8 cellular contexts compared by ENCODE assay signal in the genomic region with DNA sequence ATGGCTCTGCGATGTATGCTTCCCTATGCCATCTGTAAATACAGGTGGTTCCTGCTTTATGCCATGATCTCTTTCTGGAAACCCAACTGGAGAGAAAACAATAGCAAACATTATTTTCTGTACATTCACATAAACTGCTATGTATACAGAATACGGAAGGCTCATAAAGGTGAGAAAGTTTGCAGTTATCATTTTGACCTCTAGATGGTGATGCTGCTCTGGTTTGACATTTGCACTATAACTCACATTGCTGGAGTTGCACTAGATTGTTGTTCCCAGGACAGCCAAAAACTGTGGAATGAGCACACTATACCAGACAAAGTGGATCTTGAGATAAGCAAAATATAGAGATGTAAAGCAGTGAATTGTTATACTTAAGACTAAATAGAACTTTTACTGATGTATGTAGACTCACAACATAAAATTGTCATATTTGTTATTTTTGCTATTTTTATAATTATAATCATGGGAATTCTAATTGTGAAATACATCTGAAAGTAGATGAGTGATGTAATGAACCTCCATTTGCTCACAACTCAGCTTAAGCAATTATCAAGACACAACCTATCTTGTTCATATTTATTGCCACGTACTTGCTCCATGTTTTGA.
A peak's percentile ranks its signal among the peaks of the same experiment; 100 is the strongest.
DNase-seq lines count a peak whose midpoint lies in the region; ATAC-seq and TF ChIP-seq lines count a peak whose summit lies in the region.

No MANE protein-coding gene starts in this region.

- no peak overlapping the region for H3K4me3 ChIP-seq in choroid plexus epithelial cell (ENCODE audit: low read depth, low read length)

- ATAC-seq in GM19043 (IDR thresholded peaks at IDR 0.05; ENCODE audit: low read depth, unreplicated experiment): peak; percentile 84
- peak; percentile 88 for ATAC-seq in HG03175 (IDR thresholded peaks at IDR 0.05; ENCODE audit: unreplicated experiment)

- DNase-seq in CMK (ENCODE audit: low read depth) (peak; percentile 0), NCI-H526 (lab: John Stamatoyannopoulos, UW) (peak; percentile 13 to 67), choroid plexus epithelial cell (ENCODE audit: low read depth) (peak; percentile 60), midbrain (lab: John Stamatoyannopoulos, UW) (peak; percentile 51)
- DNase-seq in activated CD4-positive, alpha-beta T cell treated with anti-CD3 and anti-CD28 coated beads for 1 hour: no peak
- DNase-seq in activated CD4-positive, alpha-beta T cell treated with anti-CD3 and anti-CD28 coated beads, Interleukin-2, amount 50 U/mL, for 4 hours: no peak

- TF ChIP-seq CTCF in choroid plexus epithelial cell (conservative IDR thresholded peaks at IDR 0.05; ENCODE audit: low read depth, low read length): peak; percentile 74

Comparison
In these comparisons a context has a peak if more than half of its experiments do, and no peak if none do; other contexts are left out.
1. DNase-seq: peak in CMK (single experiment), NCI-H526 (2 of 2), choroid plexus epithelial cell (single experiment) and midbrain (single experiment); none in activated CD4-positive, alpha-beta T cell treated with anti-CD3 and anti-CD28 coated beads for 1 hour (single experiment) and activated CD4-positive, alpha-beta T cell treated with anti-CD3 and anti-CD28 coated beads, Interleukin-2, amount 50 U/mL, for 4 hours (0 of 2).